ENCODE assay signal across 18 cellular contexts in genomic region chr9:136305822-136306690, GRCh38. TPM values are rescaled to one million over a fixed set of nuclear protein-coding genes. Genes with fewer than 3 reads are reported as not detected.
A peak's percentile ranks its signal among the peaks of the same experiment; 100 is the strongest.
DNase-seq lines count a peak whose midpoint lies in the region; ATAC-seq and TF ChIP-seq lines count a peak whose summit lies in the region.
"Had no signal": no experiment of that assay in that cellular context is flagged by ENCODE, and none has a peak within 500 bp of the region (broad histone marks: within the 10 kb centered on the region; RNA-seq: fewer than 3 reads in every experiment).

No MANE protein-coding gene starts in this region.

- peak; percentile 32 for ATAC-seq in stimulated activated memory B cell treated with anti-CD40 and anti-IgM and Interleukin-4, amounts not matched to agents 10 μg/mL and 1 μg/mL and 100 μg/mL, for 72 hours
- ATAC-seq: HCT116 had no signal

- no peaks in the 10 kb centered on the region for H3K4me1 Mint-ChIP-seq in activated naive CD4-positive, alpha-beta T cell treated with anti-CD3 and anti-CD28 coated beads for 36 hours (ENCODE audit: low read depth)
- peaks cover 7% of the 10 kb centered on the region for H3K4me1 Mint-ChIP-seq in glutamatergic neuron (ENCODE audit: low read depth, unreplicated experiment)
- H3K4me1 Mint-ChIP-seq in stimulated activated memory B cell treated with anti-CD40 and anti-IgM and Interleukin-4, amounts not matched to agents 10 μg/mL and 1 μg/mL and 100 μg/mL, for 72 hours, result no peaks in the 10 kb centered on the region

- H3K4me3 Mint-ChIP-seq in activated naive CD4-positive, alpha-beta T cell treated with anti-CD3 and anti-CD28 coated beads for 36 hours, result no peak overlapping the region
- H3K4me3 Mint-ChIP-seq in glutamatergic neuron (ENCODE audit: unreplicated experiment), result peak overlapping the region; percentile 28
- no peak overlapping the region for H3K4me3 Mint-ChIP-seq in stimulated activated memory B cell treated with anti-CD40 and anti-IgM and Interleukin-4, amounts not matched to agents 10 μg/mL and 1 μg/mL and 100 μg/mL, for 72 hours

- H3K27me3 Mint-ChIP-seq in activated naive CD4-positive, alpha-beta T cell treated with anti-CD3 and anti-CD28 coated beads for 36 hours (ENCODE audit: low read depth), result peaks cover 4% of the 10 kb centered on the region
- peaks cover 4% of the 10 kb centered on the region for H3K27me3 Mint-ChIP-seq in glutamatergic neuron (ENCODE audit: unreplicated experiment)
- H3K27me3 Mint-ChIP-seq in stimulated activated memory B cell treated with anti-CD40 and anti-IgM and Interleukin-4, amounts not matched to agents 10 μg/mL and 1 μg/mL and 100 μg/mL, for 72 hours, result no peaks in the 10 kb centered on the region

- H3K27ac Mint-ChIP-seq in activated naive CD4-positive, alpha-beta T cell treated with anti-CD3 and anti-CD28 coated beads for 36 hours, result no peak overlapping the region
- H3K27ac Mint-ChIP-seq in glutamatergic neuron (ENCODE audit: unreplicated experiment), result peak overlapping the region; percentile 31
- no peak overlapping the region for H3K27ac Mint-ChIP-seq in stimulated activated memory B cell treated with anti-CD40 and anti-IgM and Interleukin-4, amounts not matched to agents 10 μg/mL and 1 μg/mL and 100 μg/mL, for 72 hours

- H3K9me3 Mint-ChIP-seq in activated naive CD4-positive, alpha-beta T cell treated with anti-CD3 and anti-CD28 coated beads for 36 hours, result no peaks in the 10 kb centered on the region
- peaks cover 9% of the 10 kb centered on the region for H3K9me3 Mint-ChIP-seq in glutamatergic neuron (ENCODE audit: unreplicated experiment)
- H3K9me3 Mint-ChIP-seq in stimulated activated memory B cell treated with anti-CD40 and anti-IgM and Interleukin-4, amounts not matched to agents 10 μg/mL and 1 μg/mL and 100 μg/mL, for 72 hours, result no peaks in the 10 kb centered on the region

- TF ChIP-seq CTCF in glutamatergic neuron (IDR thresholded peaks at IDR 0.05; ENCODE audit: partially characterized antibody, unreplicated experiment), result no peak

- H3K36me3 Mint-ChIP-seq in activated naive CD4-positive, alpha-beta T cell treated with anti-CD3 and anti-CD28 coated beads for 36 hours (ENCODE audit: low read depth), result no peaks in the 10 kb centered on the region
- no peaks in the 10 kb centered on the region for H3K36me3 Mint-ChIP-seq in glutamatergic neuron (ENCODE audit: unreplicated experiment)
- H3K36me3 Mint-ChIP-seq in stimulated activated memory B cell treated with anti-CD40 and anti-IgM and Interleukin-4, amounts not matched to agents 10 μg/mL and 1 μg/mL and 100 μg/mL, for 72 hours, result no peaks in the 10 kb centered on the region

- intact Hi-C loops in activated naive CD4-positive, alpha-beta T cell treated with anti-CD3 and anti-CD28 coated beads for 36 hours (cut with micrococcal nuclease), result no loop called here

- peak; percentile 21 for DNase-seq in activated naive CD4-positive, alpha-beta T cell treated with anti-CD3 and anti-CD28 coated beads for 36 hours
- no peak for DNase-seq in activated naive CD4-positive, alpha-beta T cell treated with anti-CD3 and anti-CD28 coated beads, Interleukin-2, amount 50 U/mL, for 16 hours
- DNase-seq in OCI-M1 (lab: John Stamatoyannopoulos, UW), result peak; percentile 36
- peak; percentile 52 for DNase-seq in glutamatergic neuron
- no peak for DNase-seq in GDM1 (lab: John Stamatoyannopoulos, UW)
- DNase-seq in KG1 (lab: John Stamatoyannopoulos, UW), result no peak
- DNase-seq in NCI-H146 treated with DMSO at 0.1 percent for 48 hours (lab: John Stamatoyannopoulos, UW; ENCODE audit: unreplicated experiment), result no peak
- DNase-seq: activated CD4-positive, alpha-beta T cell treated with anti-CD3 and anti-CD28 coated beads, Interleukin-2, amount 50 U/mL, for 4 hours; activated gamma-delta T cell; DMS 273 treated with DMSO at 0.1 percent for 48 hours; effector CD8-positive, alpha-beta T cell; NCI-H146; NCI-H526 treated with DMSO at 0.1 percent for 48 hours; occipital lobe; stomach had no signal

- CTCF ChIA-PET in activated naive CD4-positive, alpha-beta T cell treated with anti-CD3 and anti-CD28 coated beads for 36 hours (lab: Charles Lee), result no interaction called here

RNA-seq across cellular contexts. Expression of gene CCDC187, which starts 2.2 kb away (rescaled TPM):
- not detected for total RNA-seq in activated naive CD4-positive, alpha-beta T cell treated with anti-CD3 and anti-CD28 coated beads for 36 hours
- total RNA-seq in glutamatergic neuron (ENCODE audit: unreplicated experiment), result 15.8 TPM
- total RNA-seq: lung microvascular endothelial cell had no signal

RNA-seq across cellular contexts. Expression of gene GPSM1, which starts 21.3 kb away (rescaled TPM):
- 1 to 10 TPM; 9.0 TPM for total RNA-seq in activated naive CD4-positive, alpha-beta T cell treated with anti-CD3 and anti-CD28 coated beads for 36 hours
- 140 TPM for total RNA-seq in glutamatergic neuron (ENCODE audit: unreplicated experiment)

RNA-seq across cellular contexts. Expression of gene DNLZ, which starts 57.5 kb away (rescaled TPM):
- 10 to 100 TPM in 1 of 2 experiments, 1 to 10 TPM in 1; 9.9 to 12.0 TPM for total RNA-seq in activated naive CD4-positive, alpha-beta T cell treated with anti-CD3 and anti-CD28 coated beads for 36 hours
- 16.5 TPM for total RNA-seq in glutamatergic neuron (ENCODE audit: unreplicated experiment)

Comparison
In these comparisons a context has a peak if more than half of its experiments do, and no peak if none do; other contexts are left out.
1. DNase-seq: peak in activated naive CD4-positive, alpha-beta T cell treated with anti-CD3 and anti-CD28 coated beads for 36 hours (single experiment), OCI-M1 (single experiment) and glutamatergic neuron (single experiment); none in activated naive CD4-positive, alpha-beta T cell treated with anti-CD3 and anti-CD28 coated beads, Interleukin-2, amount 50 U/mL, for 16 hours (single experiment), GDM1 (single experiment), KG1 (single experiment) and NCI-H146 treated with DMSO at 0.1 percent for 48 hours (single experiment).
2. RNA of gene CCDC187, which starts 2.2 kb away (total RNA-seq): 15.8 TPM in glutamatergic neuron (single experiment); not detected in activated naive CD4-positive, alpha-beta T cell treated with anti-CD3 and anti-CD28 coated beads for 36 hours; every median in the first group is over 10 times any median in the second.
3. RNA of gene GPSM1, which starts 21.3 kb away (total RNA-seq): 140 TPM in glutamatergic neuron (single experiment); 9.0 TPM in activated naive CD4-positive, alpha-beta T cell treated with anti-CD3 and anti-CD28 coated beads for 36 hours; every median in the first group is over 10 times any median in the second.